Comparison of ENCODE assay signal across 1 cellular context in genomic region chr5:162529886-162530285, GRCh38.
TF ChIP-seq lines count a peak whose summit lies in the region.

No MANE protein-coding gene starts in this region.

TF ChIP-seq in GM12878, 131 proteins besides CTCF, POLR2A, EP300 and RAD21 (continued from another document):
- TF ChIP-seq ZBTB33 (IDR thresholded peaks at IDR 0.05), result no peak
